Comparison of ENCODE assay signal across 8 cellular contexts in the genomic region with DNA sequence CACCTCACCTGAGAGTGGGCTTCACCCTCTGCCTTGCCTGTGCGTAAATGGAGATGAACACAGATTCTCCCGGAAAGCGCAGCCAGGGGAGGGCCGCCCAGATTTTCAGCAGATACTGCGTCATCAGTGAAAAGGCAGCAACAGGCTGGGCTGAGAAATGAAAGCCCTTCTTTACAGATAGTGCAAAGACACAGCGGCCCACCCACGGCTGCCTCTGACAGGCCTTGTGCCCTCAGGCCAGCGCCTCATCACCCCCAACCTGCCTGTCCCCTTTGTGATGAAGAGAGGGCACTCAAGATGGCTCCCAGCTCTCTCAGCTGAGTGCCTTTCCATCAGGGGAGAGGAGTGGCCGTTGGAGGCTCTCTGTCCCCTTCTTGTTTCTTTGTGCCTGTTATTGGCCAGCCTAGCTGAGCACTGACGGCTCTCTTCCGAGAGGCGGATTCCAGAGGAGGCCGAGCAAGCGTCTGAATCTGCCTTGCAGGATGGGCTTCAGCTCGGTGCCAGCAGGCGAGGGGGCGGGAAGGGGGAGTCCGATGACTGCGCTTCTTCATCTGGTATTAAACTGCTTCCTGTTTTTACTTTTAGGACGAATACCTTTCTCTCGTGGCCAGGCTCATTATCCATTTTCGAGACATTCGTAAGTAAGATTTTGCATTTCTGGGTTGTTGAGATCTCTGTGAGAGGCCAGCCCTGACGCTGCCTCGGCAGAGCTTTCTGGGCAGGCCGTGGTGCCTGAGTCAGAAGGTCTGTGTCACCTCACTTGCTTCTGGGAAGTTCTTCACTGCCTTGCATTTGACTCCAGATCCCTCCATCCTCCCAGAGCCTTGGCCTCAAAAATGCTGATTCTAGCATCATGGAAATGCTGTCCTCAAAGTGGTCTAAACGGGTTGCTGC. TPM values are rescaled to one million over a fixed set of nuclear protein-coding genes. Genes with fewer than 3 reads are reported as not detected.
DNase-seq lines count a peak whose midpoint lies in the region; ATAC-seq and TF ChIP-seq lines count a peak whose summit lies in the region.

No MANE protein-coding gene starts in this region.

- H3K27ac ChIP-seq in esophagus (ENCODE audit: low read depth in 2 of 2, low read length in 1 of 2) (peak overlapping the region; percentile 64 to 82), thoracic aorta (peak overlapping the region; percentile 97 to 98)

- H3K36me3 ChIP-seq in esophagus (ENCODE audit: control insufficient read depth in 2 of 2, insufficient read depth in 2 of 2, low read length in 1 of 2), result peaks cover 5 to 32% of the 10 kb centered on the region in 2 donors
- peaks cover 9% of the 10 kb centered on the region for H3K36me3 ChIP-seq in thoracic aorta

- H3K9me3 ChIP-seq in esophagus (ENCODE audit: control insufficient read depth in 2 of 2, insufficient read depth in 1 of 2, low read depth in 1 of 2, low read length in 1 of 2) (no peaks in the 10 kb centered on the region), thoracic aorta (no peaks in the 10 kb centered on the region)

- peak overlapping the region; percentile 94 to 95 for H3K27ac Mint-ChIP-seq in natural killer cell

- H3K36me3 Mint-ChIP-seq in natural killer cell, result no peaks in the 10 kb centered on the region

- no peaks in the 10 kb centered on the region for H3K9me3 Mint-ChIP-seq in natural killer cell

- no peak overlapping the region for H3K4me3 ChIP-seq in esophagus (ENCODE audit: low read depth in 1 of 2, low read length in 2 of 2)
- peak overlapping the region; percentile 7 for H3K4me3 ChIP-seq in thoracic aorta

- ATAC-seq in natural killer cell, result peak; percentile 9 to 27 (median 21)
- peak; percentile 62 for ATAC-seq in thoracic aorta (ENCODE audit: insufficient number of reproducible peaks, low FRiP score, low read depth)
- no peak for ATAC-seq in HG03139 (IDR thresholded peaks at IDR 0.05; ENCODE audit: unreplicated experiment)
- ATAC-seq in GM19328 (IDR thresholded peaks at IDR 0.05; ENCODE audit: unreplicated experiment), result no peak

- DNase-seq in ELR (ENCODE audit: low read depth) (peak; percentile 82), natural killer cell (no peak), thoracic aorta (ENCODE audit: low spot score) (no peak), GOT3 (lab: John Stamatoyannopoulos, UW) (no peak)
- DNase-seq in activated CD8-positive, alpha-beta memory T cell treated with anti-CD3 and anti-CD28 coated beads, Interleukin-2, amount 50 U/mL, for 4 hours, result peak; percentile 64

- H3K4me1 ChIP-seq in esophagus (ENCODE audit: control insufficient read depth in 2 of 2, insufficient read depth in 2 of 2, low read length in 1 of 2), result peaks cover 0 to 24% of the 10 kb centered on the region in 2 donors
- H3K4me1 ChIP-seq in thoracic aorta (ENCODE audit: control insufficient read depth in 1 of 2, low read depth in 2 of 2), result peaks cover 59 to 76% of the 10 kb centered on the region in 2 donors

- peak overlapping the region; percentile 71 for H3K4me3 Mint-ChIP-seq in natural killer cell

- TF ChIP-seq CTCF in natural killer cell (IDR thresholded peaks at IDR 0.05) (no peak), thoracic aorta (IDR thresholded peaks at IDR 0.05) (no peak)

- H3K27me3 Mint-ChIP-seq in natural killer cell (ENCODE audit: low read depth in 2 of 2), result no peaks in the 10 kb centered on the region

- WGBS in esophagus, 2 donors, result 66 to 70% methylated on average over 27 of the region's 27 CpGs

- peaks cover 60 to 69% of the 10 kb centered on the region in 2 donors for H3K4me1 Mint-ChIP-seq in natural killer cell

- H3K27me3 ChIP-seq in esophagus (ENCODE audit: control insufficient read depth in 1 of 2, insufficient read depth in 2 of 2, low read length in 2 of 2), result no peaks in the 10 kb centered on the region
- H3K27me3 ChIP-seq in thoracic aorta (replicated peaks; ENCODE audit: insufficient read depth), result no peaks in the 10 kb centered on the region

- intact Hi-C loops in natural killer cell (cut with micrococcal nuclease), result no loop called here

RNA-seq across cellular contexts. Expression of a gene that starts 43.7 kb away (rescaled TPM):
- 10 to 100 TPM; 31.0 to 55.9 TPM for polyA plus RNA-seq in esophagus
- 100 to 1,000 TPM; 269 to 291 (median 270) TPM for total RNA-seq in natural killer cell
- total RNA-seq in thoracic aorta, result 10 to 100 TPM; 78.9 to 98.6 TPM

RNA-seq across cellular contexts. Expression of a gene that starts 55.5 kb away (rescaled TPM):
- 1 to 10 TPM; 5.7 to 6.3 TPM for polyA plus RNA-seq in esophagus
- total RNA-seq in natural killer cell (10 to 100 TPM; 26.5 to 53.0 (median 31.0) TPM), thoracic aorta (10 to 100 TPM; 24.0 to 41.1 TPM)

Comparison
In these comparisons a context has a peak if more than half of its experiments do, and no peak if none do; other contexts are left out.
1. DNase-seq: peak in ELR (single experiment) and activated CD8-positive, alpha-beta memory T cell treated with anti-CD3 and anti-CD28 coated beads, Interleukin-2, amount 50 U/mL, for 4 hours (single experiment); none in natural killer cell (single experiment), thoracic aorta (single experiment) and GOT3 (single experiment).
2. ATAC-seq: peak in natural killer cell (3 of 3) and thoracic aorta (single experiment); none in HG03139 (single experiment) and GM19328 (single experiment).